Comparison of ENCODE assay signal across 29 cellular contexts in genomic region chr22:36770116-36770945, GRCh38. TPM values are rescaled to one million over a fixed set of nuclear protein-coding genes. Genes with fewer than 3 reads are reported as not detected.
DNase-seq lines count a peak whose midpoint lies in the region; ATAC-seq and TF ChIP-seq lines count a peak whose summit lies in the region.
"Had no signal": no experiment of that assay in that cellular context is flagged by ENCODE, and none has a peak within 500 bp of the region (broad histone marks: within the 10 kb centered on the region; RNA-seq: fewer than 3 reads in every experiment).

No MANE protein-coding gene starts in this region.

- H3K27ac ChIP-seq in coronary artery, result no peak overlapping the region
- H3K27ac ChIP-seq in mesenchymal stem cell (ENCODE audit: low read length, poor library complexity, severe bottlenecking), result no peak overlapping the region
- H3K27ac ChIP-seq in upper lobe of right lung, result no peak overlapping the region
- H3K27ac ChIP-seq: gastrocnemius medialis, neutrophil, PC-9, SJSA1, vagina, VCaP had no signal

- H3K27me3 ChIP-seq in mesenchymal stem cell (ENCODE audit: control insufficient read depth in 1 of 2, insufficient read depth in 1 of 2, low read length in 2 of 2) (no peaks in the 10 kb centered on the region), upper lobe of right lung (no peaks in the 10 kb centered on the region)
- H3K27me3 ChIP-seq: gastrocnemius medialis, neutrophil, SJSA1, vagina had no signal

- no peak overlapping the region for H3K9ac ChIP-seq in mesenchymal stem cell (ENCODE audit: low read length)

- no peak for TF ChIP-seq CTCF in coronary artery (IDR thresholded peaks at IDR 0.05)
- no peak for TF ChIP-seq CTCF in upper lobe of right lung (IDR thresholded peaks at IDR 0.05)

- no peak overlapping the region for H3K4me3 ChIP-seq in coronary artery
- H3K4me3 ChIP-seq in mesenchymal stem cell (ENCODE audit: insufficient read depth in 1 of 2, low read depth in 1 of 2, low read length in 2 of 2), result no peak overlapping the region
- no peak overlapping the region for H3K4me3 ChIP-seq in upper lobe of right lung
- H3K4me3 ChIP-seq: gastrocnemius medialis, GM12878, PC-9, SJSA1, vagina had no signal

- no peak overlapping the region for H2BK15ac ChIP-seq in mesenchymal stem cell (ENCODE audit: low read depth, poor library complexity, severe bottlenecking)

- H3K36me3 ChIP-seq in mesenchymal stem cell (ENCODE audit: control insufficient read depth in 1 of 2, insufficient read depth in 2 of 2, low read depth in 1 of 2, low read length in 2 of 2), result peaks cover 21 to 29% of the 10 kb centered on the region in 2 experiments
- no peaks in the 10 kb centered on the region for H3K36me3 ChIP-seq in upper lobe of right lung
- H3K36me3 ChIP-seq: SJSA1, vagina had no signal

- intact Hi-C loops in cardiac septum (cut with DNase I) (loop anchor here (10.0 kb wide), 2 partner anchors 226 to 394 kb away; no protein-coding TSS in a partner anchor), left ventricle myocardium superior (cut with micrococcal nuclease) (no loop called here), upper lobe of right lung (cut with DNase I) (no loop called here)

- no peak overlapping the region for H2BK5ac ChIP-seq in mesenchymal stem cell (ENCODE audit: low read depth, low read length, poor library complexity, severe bottlenecking)

- H2BK120ac ChIP-seq in mesenchymal stem cell (ENCODE audit: low read depth, low read length), result no peak overlapping the region

- no peak overlapping the region for H3K23ac ChIP-seq in mesenchymal stem cell (ENCODE audit: low read length in 2 of 2)

- DNase-seq in cardiac septum (ENCODE audit: low spot score) (peak; percentile 70), left ventricle myocardium superior (no peak), coronary artery (ENCODE audit: low spot score) (peak; percentile 68), mesenchymal stem cell (no peak), upper lobe of right lung (peak; percentile 47), GM03348 (ENCODE audit: low spot score) (no peak)
- DNase-seq: activated CD8-positive, alpha-beta T cell treated with anti-CD3 and anti-CD28 coated beads for 36 hours; activated naive CD4-positive, alpha-beta T cell treated with anti-CD3 and anti-CD28 coated beads for 36 hours; amygdala; DMS153; erythroblast; gastrocnemius medialis; hypothalamus; kidney glomerular epithelial cell; NCI-H1694 treated with DMSO at 0.1 percent for 48 hours; NCI-H345; PC-9; stimulated activated CD4-positive, alpha-beta T cell treated with anti-CD3 and anti-CD28 coated beads, Interleukin-15, amount 100 ng/mL, for 24 hours; substantia nigra; T-helper 2 cell had no signal

- peaks cover 12% of the 10 kb centered on the region for H3K79me1 ChIP-seq in mesenchymal stem cell (replicated peaks; ENCODE audit: low read length, poor library complexity, severe bottlenecking)

- no peak overlapping the region for H2AFZ ChIP-seq in mesenchymal stem cell (ENCODE audit: low read depth, low read length)
- H2AFZ ChIP-seq: PC-9 had no signal

- H3K14ac ChIP-seq in mesenchymal stem cell (ENCODE audit: low read length in 2 of 2), result no peak overlapping the region

- H3K4ac ChIP-seq in mesenchymal stem cell (ENCODE audit: low read depth in 1 of 2, low read length in 2 of 2), result no peak overlapping the region

- H4K8ac ChIP-seq in mesenchymal stem cell (ENCODE audit: low read length), result no peak overlapping the region

- H3K18ac ChIP-seq in mesenchymal stem cell (ENCODE audit: low read depth in 1 of 2, low read length in 2 of 2), result peak overlapping the region in 1 of 2 experiments; percentile 11

- H3K4me2 ChIP-seq in mesenchymal stem cell (ENCODE audit: low read length, poor library complexity, severe bottlenecking), result no peak overlapping the region
- H3K4me2 ChIP-seq: PC-9 had no signal

- H3K4me1 ChIP-seq in mesenchymal stem cell (ENCODE audit: control insufficient read depth, insufficient read depth, low read depth, low read length) (peaks cover 7% of the 10 kb centered on the region), upper lobe of right lung (peaks cover 6% of the 10 kb centered on the region)

- peak overlapping the region; percentile 53 for H4K91ac ChIP-seq in mesenchymal stem cell (ENCODE audit: low read length)

- H3K9me3 ChIP-seq in mesenchymal stem cell (ENCODE audit: control insufficient read depth, low read length) (no peaks in the 10 kb centered on the region), upper lobe of right lung (no peaks in the 10 kb centered on the region)
- H3K9me3 ChIP-seq: gastrocnemius medialis, neutrophil, SJSA1, vagina had no signal

- WGBS in mesenchymal stem cell, result 73% methylated on average over 21 of the region's 21 CpGs

- H2BK12ac ChIP-seq in mesenchymal stem cell (ENCODE audit: low read length in 2 of 2), result no peak overlapping the region

- no peak overlapping the region for H2AK5ac ChIP-seq in mesenchymal stem cell (ENCODE audit: low read length, severe bottlenecking)

- ATAC-seq in left ventricle myocardium superior (no peak), upper lobe of right lung (no peak), GM21723 (IDR thresholded peaks at IDR 0.05; ENCODE audit: unreplicated experiment) (no peak), GM18519 (IDR thresholded peaks at IDR 0.05; ENCODE audit: low FRiP score, unreplicated experiment) (no peak)
- ATAC-seq: activated CD8-positive, alpha-beta T cell treated with anti-CD3 and anti-CD28 coated beads for 36 hours; gastrocnemius medialis; GM12878 had no signal

RNA-seq across cellular contexts. Expression of gene IFT27, which starts 5.6 kb away (rescaled TPM):
- total RNA-seq in cardiac septum, result 24.7 TPM
- total RNA-seq in left ventricle myocardium superior, result 29.3 TPM
- 31.2 TPM for polyA plus RNA-seq in mesenchymal stem cell (2013, experiment 1 of 2)
- 31.2 TPM for polyA plus RNA-seq in mesenchymal stem cell (2013, experiment 2 of 2)
- total RNA-seq in upper lobe of right lung, result 21.5 TPM

RNA-seq across cellular contexts. Expression of gene PVALB, which starts 46.5 kb away (rescaled TPM):
- total RNA-seq in cardiac septum (not detected), left ventricle myocardium superior (not detected), upper lobe of right lung (2.5 TPM)
- not detected for polyA plus RNA-seq in mesenchymal stem cell (2013, experiment 1 of 2)
- polyA plus RNA-seq in mesenchymal stem cell (2013, experiment 2 of 2), result not detected
- total RNA-seq: activated CD8-positive, alpha-beta T cell treated with anti-CD3 and anti-CD28 coated beads for 36 hours; activated naive CD4-positive, alpha-beta T cell treated with anti-CD3 and anti-CD28 coated beads for 36 hours; GM12878; H4; PC-9; renal cortical epithelial cell; SJSA1; vagina had no signal
- polyA plus RNA-seq: GM12878 had no signal

Comparison
In these comparisons a context has a peak if more than half of its experiments do, and no peak if none do; other contexts are left out.
1. DNase-seq: peak in cardiac septum (single experiment), coronary artery (single experiment) and upper lobe of right lung (single experiment); none in left ventricle myocardium superior (single experiment), mesenchymal stem cell (single experiment) and GM03348 (single experiment).